17 cellular contexts compared by ENCODE assay signal in genomic region chr4:124947622-124948265, GRCh38.
DNase-seq lines count a peak whose midpoint lies in the region; ATAC-seq and TF ChIP-seq lines count a peak whose summit lies in the region.
"Had no signal": no experiment of that assay in that cellular context is flagged by ENCODE, and none has a peak within 500 bp of the region (broad histone marks: within the 10 kb centered on the region; RNA-seq: fewer than 3 reads in every experiment).

No MANE protein-coding gene starts in this region.

- H3K9ac ChIP-seq in IMR-90 (ENCODE audit: low read depth, low read length) (no peak overlapping the region), mammary epithelial cell (ENCODE audit: insufficient read depth, low read length) (no peak overlapping the region)

- no peaks in the 10 kb centered on the region for H3K9me3 ChIP-seq in IMR-90 (ENCODE audit: control insufficient read depth, insufficient read depth, low read length)
- H3K9me3 ChIP-seq in mammary epithelial cell (replicated peaks; ENCODE audit: insufficient read depth, low read length): no peaks in the 10 kb centered on the region
- H3K9me3 ChIP-seq in esophagus muscularis mucosa: no peaks in the 10 kb centered on the region

- H3K23ac ChIP-seq in IMR-90 (ENCODE audit: low read depth, low read length): no peak overlapping the region

- H2AK9ac ChIP-seq in IMR-90 (replicated peaks; ENCODE audit: low read depth, low read length, poor library complexity): no peak overlapping the region

- H4K91ac ChIP-seq in IMR-90 (ENCODE audit: insufficient read depth, low read depth, low read length): no peak overlapping the region

- no CpG with 5 or more reads among the region's 3 CpGs for WGBS in IMR-90 (ENCODE audit: extremely low coverage in 2 of 2, insufficient read length in 1 of 2), 2 experiments
- WGBS in mammary epithelial cell (ENCODE audit: low coverage, missing lambda C conversion rate): 64% methylated on average over 3 of the region's 3 CpGs
- 62% methylated on average over 3 of the region's 3 CpGs for WGBS in esophagus muscularis mucosa

- TF ChIP-seq POLR2A in IMR-90 (IDR thresholded peaks at IDR 0.05; ENCODE audit: low read depth, low read length) (no peak), esophagus muscularis mucosa (IDR thresholded peaks at IDR 0.05; ENCODE audit: low read depth) (no peak)

- H4K5ac ChIP-seq in IMR-90 (ENCODE audit: low read depth, low read length): no peak overlapping the region

- no peak overlapping the region for H3K14ac ChIP-seq in IMR-90 (replicated peaks; ENCODE audit: low read depth, low read length)

- H3K36me3 ChIP-seq in IMR-90 (ENCODE audit: control insufficient read depth, insufficient read depth, low read length) (no peaks in the 10 kb centered on the region), mammary epithelial cell (ENCODE audit: insufficient read depth, low read length) (no peaks in the 10 kb centered on the region), esophagus muscularis mucosa (no peaks in the 10 kb centered on the region)

- 0 out of 2 replicates have a peak, but pooled peaks cover 6% of the 10 kb centered on the region for H3K9me1 ChIP-seq in IMR-90 (ENCODE audit: insufficient read depth, low read length)

- intact Hi-C loops in IMR-90 (cut with micrococcal nuclease) (no loop called here), mammary epithelial cell (cut with micrococcal nuclease) (no loop called here), esophagus muscularis mucosa (cut with DNase I) (no loop called here)

- BruUV-seq in IMR-90 (replicated peaks; lab: Mats Ljungman, UMichigan): no TSS peak
- no TSS peak for BruUV-seq in mammary epithelial cell (replicated peaks; lab: Mats Ljungman, UMichigan)

- ATAC-seq in IMR-90 (ENCODE audit: low read depth): no peak; the same call in 1 of the 2 replicates
- ATAC-seq: HepG2 had no signal

- H2BK15ac ChIP-seq in IMR-90 (ENCODE audit: low read depth, low read length): no peak overlapping the region

- no peak overlapping the region for H3K4ac ChIP-seq in IMR-90 (ENCODE audit: low read depth, low read length)

- no peak overlapping the region for H2BK120ac ChIP-seq in IMR-90 (ENCODE audit: low read depth, low read length)

- H2AK5ac ChIP-seq in IMR-90 (ENCODE audit: low read depth, low read length): no peak overlapping the region

- H4K20me1 ChIP-seq in IMR-90 (ENCODE audit: insufficient read depth, low read length) (no peaks in the 10 kb centered on the region), mammary epithelial cell (ENCODE audit: insufficient read depth, low read length) (no peaks in the 10 kb centered on the region)

- dilution Hi-C loops in IMR-90 (cut with HindIII; ENCODE audit: low sequenced_read_pairs, unreplicated experiment): no loop called here
- dilution Hi-C loops in mammary epithelial cell (cut with HindIII; ENCODE audit: low sequenced_read_pairs): no loop called here

- DNase-seq in A172 (ENCODE audit: low spot score): peak; percentile 48
- DNase-seq in IMR-90: no peak
- DNase-seq in mammary epithelial cell: no peak
- DNase-seq in kidney tubule cell (ENCODE audit: low spot score): peak; percentile 40
- no peak for DNase-seq in esophagus muscularis mucosa (ENCODE audit: extremely low spot score)
- DNase-seq in effector CD4-positive, alpha-beta T cell: no peak
- DNase-seq in T-helper 1 cell: no peak
- DNase-seq in RWPE1 (ENCODE audit: low spot score): no peak
- DNase-seq: activated CD4-positive, CD25-positive, alpha-beta regulatory T cell; activated CD8-positive, alpha-beta memory T cell treated with anti-CD3 and anti-CD28 coated beads for 24 hours; caudate nucleus; mesendoderm; NCI-H1694; NCI-H446 treated with DMSO at 0.1 percent for 48 hours; SHP77 had no signal

- no peak overlapping the region for H4K8ac ChIP-seq in IMR-90 (ENCODE audit: low read depth in 2 of 2, low read length in 2 of 2)

- H3K18ac ChIP-seq in IMR-90 (ENCODE audit: low read depth, low read length): no peak overlapping the region

- H3K56ac ChIP-seq in IMR-90 (ENCODE audit: extremely low read depth, insufficient read depth, low read length): no peak overlapping the region

- no peak for TF ChIP-seq EP300 in esophagus muscularis mucosa (IDR thresholded peaks at IDR 0.05)

- no peak overlapping the region for H2BK20ac ChIP-seq in IMR-90 (ENCODE audit: low read depth, low read length)

- H2AFZ ChIP-seq in IMR-90 (replicated peaks; ENCODE audit: low read length, poor library complexity): no peak overlapping the region
- H2AFZ ChIP-seq in mammary epithelial cell (ENCODE audit: low read depth, low read length): peak overlapping the region; percentile 54

- no peak for TF ChIP-seq RAD21 in IMR-90 (IDR thresholded peaks at IDR 0.05; ENCODE audit: low read length)

- H3K27me3 ChIP-seq in IMR-90 (ENCODE audit: control insufficient read depth, insufficient read depth, low read length) (no peaks in the 10 kb centered on the region), mammary epithelial cell (ENCODE audit: insufficient read depth, low read length) (no peaks in the 10 kb centered on the region), esophagus muscularis mucosa (no peaks in the 10 kb centered on the region)

- H3K27ac ChIP-seq in IMR-90 (ENCODE audit: insufficient read depth, low read length): no peak overlapping the region
- no peak overlapping the region for H3K27ac ChIP-seq in mammary epithelial cell (ENCODE audit: insufficient read depth, low read depth, low read length)
- H3K27ac ChIP-seq in esophagus muscularis mucosa (replicated peaks in 1 of 4): no peak overlapping the region
- H3K27ac ChIP-seq in RWPE1: no peak overlapping the region
- H3K27ac ChIP-seq: C4-2B had no signal

- CTCF ChIA-PET in IMR-90 (lab: Yijun Ruan, JAX): interaction anchor here (0.6 kb wide), 1 partner anchor 68 kb away, joined by 3 read pairs; no protein-coding TSS in a partner anchor
- CTCF ChIA-PET in mammary epithelial cell (lab: Charles Lee; ENCODE audit: low non-redundant PET): no interaction called here
- CTCF ChIA-PET in RWPE1 (lab: Yijun Ruan, JAX): interaction anchor here (0.5 kb wide), 1 partner anchor 187 kb away, joined by 5 read pairs; no protein-coding TSS in a partner anchor

- H3K4me3 ChIP-seq in IMR-90 (ENCODE audit: insufficient read depth, low read depth, low read length) (no peak overlapping the region), mammary epithelial cell (replicated peaks in 1 of 3; ENCODE audit: insufficient read depth in 1 of 3, low read depth in 2 of 3, low read length in 3 of 3) (no peak overlapping the region), esophagus muscularis mucosa (no peak overlapping the region)

- TF ChIP-seq CTCF in IMR-90 (conservative IDR thresholded peaks at IDR 0.05; ENCODE audit: low read depth, low read length) (no peak), mammary epithelial cell (conservative IDR thresholded peaks at IDR 0.05 in 1 of 2, IDR thresholded peaks at IDR 0.05 in 1 of 2; ENCODE audit: extremely low read depth in 1 of 2, insufficient read depth in 1 of 2, low read depth in 1 of 2, low read length in 2 of 2) (no peak), esophagus muscularis mucosa (IDR thresholded peaks at IDR 0.05) (no peak), RWPE1 (conservative IDR thresholded peaks at IDR 0.05; ENCODE audit: low read depth) (no peak)

- in situ Hi-C loops in IMR-90 (cut with MboI; ENCODE audit: low sequenced_read_pairs): no loop called here
- in situ Hi-C loops in mammary epithelial cell (cut with MboI; ENCODE audit: low sequenced_read_pairs in 2 of 2): loop anchor here in 1 of 2 donors (25.0 kb wide), 1 partner anchor 235 kb away; the partner anchor contains the start of gene ANKRD50

- peak overlapping the region; percentile 52 for H3K4me2 ChIP-seq in IMR-90 (ENCODE audit: low read depth, low read length)
- H3K4me2 ChIP-seq in mammary epithelial cell (ENCODE audit: insufficient read depth, low read depth, low read length): no peak overlapping the region

- POLR2A ChIA-PET in IMR-90 (lab: Charles Lee; ENCODE audit: unreplicated experiment): no interaction called here
- POLR2A ChIA-PET in RWPE1 (lab: Yijun Ruan, JAX; ENCODE audit: low non-redundant PET): no interaction called here

- H3K79me2 ChIP-seq in mammary epithelial cell (ENCODE audit: insufficient read depth, low read length): no peaks in the 10 kb centered on the region

- no peaks in the 10 kb centered on the region for H3K79me1 ChIP-seq in IMR-90 (ENCODE audit: low read depth in 1 of 2, low read length in 2 of 2)

- H2BK5ac ChIP-seq in IMR-90 (ENCODE audit: low read depth, low read length, poor library complexity, severe bottlenecking): no peak overlapping the region

- H3K4me1 ChIP-seq in IMR-90 (ENCODE audit: control insufficient read depth, insufficient read depth, low read length) (peaks cover 7% of the 10 kb centered on the region), mammary epithelial cell (ENCODE audit: insufficient read depth, low read length) (peaks cover 2% of the 10 kb centered on the region), esophagus muscularis mucosa (no peaks in the 10 kb centered on the region)

TF ChIP-seq in IMR-90, 13 proteins besides CTCF, POLR2A, EP300 and RAD21 (continues in another document):
- no peak for TF ChIP-seq SMC3 (IDR thresholded peaks at IDR 0.05; ENCODE audit: low read depth, low read length)
- no peak for TF ChIP-seq BHLHE40 (IDR thresholded peaks at IDR 0.05; ENCODE audit: low read depth, low read length)
- TF ChIP-seq CEBPB (IDR thresholded peaks at IDR 0.05; ENCODE audit: low read depth, low read length): no peak
- no peak for TF ChIP-seq FOS (IDR thresholded peaks at IDR 0.05; ENCODE audit: low read depth, low read length)
- TF ChIP-seq RFX5 (IDR thresholded peaks at IDR 0.05; ENCODE audit: low read depth, low read length): no peak
- TF ChIP-seq CHD1 (IDR thresholded peaks at IDR 0.05; ENCODE audit: low read depth, low read length): no peak
- no peak for TF ChIP-seq MAZ (IDR thresholded peaks at IDR 0.05; ENCODE audit: borderline replicate concordance, low read depth, low read length)
- TF ChIP-seq RCOR1 (IDR thresholded peaks at IDR 0.05; ENCODE audit: insufficient replicate concordance, low read length): no peak
- no peak for TF ChIP-seq MXI1 (IDR thresholded peaks at IDR 0.05; ENCODE audit: borderline replicate concordance, low read depth, low read length)
- TF ChIP-seq MAFK (IDR thresholded peaks at IDR 0.05; ENCODE audit: low read depth, low read length): no peak
- TF ChIP-seq, protein P1, sequence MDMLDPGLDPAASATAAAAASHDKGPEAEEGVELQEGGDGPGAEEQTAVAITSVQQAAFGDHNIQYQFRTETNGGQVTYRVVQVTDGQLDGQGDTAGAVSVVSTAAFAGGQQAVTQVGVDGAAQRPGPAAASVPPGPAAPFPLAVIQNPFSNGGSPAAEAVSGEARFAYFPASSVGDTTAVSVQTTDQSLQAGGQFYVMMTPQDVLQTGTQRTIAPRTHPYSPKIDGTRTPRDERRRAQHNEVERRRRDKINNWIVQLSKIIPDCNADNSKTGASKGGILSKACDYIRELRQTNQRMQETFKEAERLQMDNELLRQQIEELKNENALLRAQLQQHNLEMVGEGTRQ (IDR thresholded peaks at IDR 0.05; ENCODE audit: low read depth, low read length): no peak

Comparison
In these comparisons a context has a peak if more than half of its experiments do, and no peak if none do; other contexts are left out.
1. DNase-seq: peak in A172 (single experiment) and kidney tubule cell (single experiment); none in IMR-90 (single experiment), mammary epithelial cell (single experiment), esophagus muscularis mucosa (single experiment), effector CD4-positive, alpha-beta T cell (single experiment), T-helper 1 cell (0 of 5) and RWPE1 (single experiment).